Comparison of ENCODE assay signal across 18 cellular contexts in genomic region chr7:130182990-130183389, GRCh38. TPM values are rescaled to one million over a fixed set of nuclear protein-coding genes. Genes with fewer than 3 reads are reported as not detected.
A peak's percentile ranks its signal among the peaks of the same experiment; 100 is the strongest.
DNase-seq lines count a peak whose midpoint lies in the region; ATAC-seq and TF ChIP-seq lines count a peak whose summit lies in the region.
"Had no signal": no experiment of that assay in that cellular context is flagged by ENCODE, and none has a peak within 500 bp of the region (broad histone marks: within the 10 kb centered on the region; RNA-seq: fewer than 3 reads in every experiment).

No MANE protein-coding gene starts in this region.

- intact Hi-C loops in lower lobe of right lung (cut with DNase I) = no loop called here

- no peak overlapping the region for H3K27ac ChIP-seq in lower lobe of right lung
- H3K27ac ChIP-seq: A549, parathyroid adenoma had no signal

- CTCF ChIA-PET in activated CD8-positive, alpha-beta memory T cell treated with anti-CD3 and anti-CD28 coated beads, Interleukin-2, amount 10 ng/mL, durations not matched to agents 7 days and 5 days (lab: Charles Lee) = interaction anchor here (0.5 to 0.8 kb wide), 2 partner anchors 10 to 718 kb away, joined by 3 read pairs; no protein-coding TSS in a partner anchor

- H3K4me3 ChIP-seq in lower lobe of right lung = no peak overlapping the region
- H3K4me3 ChIP-seq: A549, lung had no signal

- peaks cover 61% of the 10 kb centered on the region for H3K36me3 ChIP-seq in lower lobe of right lung

- no peak overlapping the region for H3K4me3 Mint-ChIP-seq in activated CD8-positive, alpha-beta memory T cell treated with anti-CD3 and anti-CD28 coated beads, Interleukin-2, amount 10 ng/mL, durations not matched to agents 7 days and 5 days
- H3K4me3 Mint-ChIP-seq in activated naive CD8-positive, alpha-beta T cell treated with anti-CD3 and anti-CD28 coated beads for 36 hours = no peak overlapping the region

- no peak for TF ChIP-seq CTCF in lower lobe of right lung (IDR thresholded peaks at IDR 0.05)

- H3K9me3 ChIP-seq in lower lobe of right lung = no peaks in the 10 kb centered on the region
- H3K9me3 ChIP-seq: A549 had no signal

- peak overlapping the region; percentile 48 for H3K27ac Mint-ChIP-seq in activated CD8-positive, alpha-beta memory T cell treated with anti-CD3 and anti-CD28 coated beads, Interleukin-2, amount 10 ng/mL, durations not matched to agents 7 days and 5 days
- peak overlapping the region; percentile 20 for H3K27ac Mint-ChIP-seq in activated naive CD8-positive, alpha-beta T cell treated with anti-CD3 and anti-CD28 coated beads for 36 hours

- peaks cover 28% of the 10 kb centered on the region for H3K4me1 Mint-ChIP-seq in activated CD8-positive, alpha-beta memory T cell treated with anti-CD3 and anti-CD28 coated beads, Interleukin-2, amount 10 ng/mL, durations not matched to agents 7 days and 5 days
- H3K4me1 Mint-ChIP-seq in activated naive CD8-positive, alpha-beta T cell treated with anti-CD3 and anti-CD28 coated beads for 36 hours = peaks cover 32% of the 10 kb centered on the region

- H3K36me3 Mint-ChIP-seq in activated CD8-positive, alpha-beta memory T cell treated with anti-CD3 and anti-CD28 coated beads, Interleukin-2, amount 10 ng/mL, durations not matched to agents 7 days and 5 days = peaks cover 57% of the 10 kb centered on the region
- H3K36me3 Mint-ChIP-seq in activated naive CD8-positive, alpha-beta T cell treated with anti-CD3 and anti-CD28 coated beads for 36 hours = peaks cover 33% of the 10 kb centered on the region

- no peaks in the 10 kb centered on the region for H3K4me1 ChIP-seq in lower lobe of right lung
- H3K4me1 ChIP-seq: A549, parathyroid adenoma had no signal

- no peak for DNase-seq in activated CD8-positive, alpha-beta memory T cell treated with anti-CD3 and anti-CD28 coated beads, Interleukin-2, amount 10 ng/mL, durations not matched to agents 7 days and 5 days
- DNase-seq in activated CD8-positive, alpha-beta memory T cell treated with anti-CD3 and anti-CD28 coated beads, Interleukin-2, amount 50 U/mL, for 4 hours = no peak
- no peak for DNase-seq in activated naive CD8-positive, alpha-beta T cell treated with anti-CD3 and anti-CD28 coated beads for 36 hours
- no peak for DNase-seq in lower lobe of right lung
- no peak for DNase-seq in NCI-H226
- DNase-seq in NCI-H187 (lab: John Stamatoyannopoulos, UW) = no peak
- DNase-seq: activated naive CD4-positive, alpha-beta T cell treated with anti-CD3 and anti-CD28 coated beads, Interleukin-2, amount 50 U/mL, for 16 hours; DND-41; NCI-H2081; stimulated activated CD4-positive, alpha-beta T cell treated with anti-CD3 and anti-CD28 coated beads, Interleukin-4, amount 100 ng/mL, for 1 hour had no signal

- ATAC-seq in activated CD8-positive, alpha-beta memory T cell treated with anti-CD3 and anti-CD28 coated beads, Interleukin-2, amount 10 ng/mL, durations not matched to agents 7 days and 5 days = peak; percentile 46
- peak; percentile 75 for ATAC-seq in GM21526 (IDR thresholded peaks at IDR 0.05; ENCODE audit: low FRiP score, unreplicated experiment)
- peak; percentile 58 for ATAC-seq in HG03139 (IDR thresholded peaks at IDR 0.05; ENCODE audit: unreplicated experiment)
- no peak for ATAC-seq in lower lobe of right lung
- ATAC-seq: A549 had no signal

- no peaks in the 10 kb centered on the region for H3K27me3 Mint-ChIP-seq in activated CD8-positive, alpha-beta memory T cell treated with anti-CD3 and anti-CD28 coated beads, Interleukin-2, amount 10 ng/mL, durations not matched to agents 7 days and 5 days
- no peaks in the 10 kb centered on the region for H3K27me3 Mint-ChIP-seq in activated naive CD8-positive, alpha-beta T cell treated with anti-CD3 and anti-CD28 coated beads for 36 hours

- H3K9me3 Mint-ChIP-seq in activated CD8-positive, alpha-beta memory T cell treated with anti-CD3 and anti-CD28 coated beads, Interleukin-2, amount 10 ng/mL, durations not matched to agents 7 days and 5 days (ENCODE audit: low read depth) = no peaks in the 10 kb centered on the region
- H3K9me3 Mint-ChIP-seq in activated naive CD8-positive, alpha-beta T cell treated with anti-CD3 and anti-CD28 coated beads for 36 hours = no peaks in the 10 kb centered on the region

- no peaks in the 10 kb centered on the region for H3K27me3 ChIP-seq in lower lobe of right lung (ENCODE audit: low read depth)

RNA-seq across cellular contexts. Expression of gene TMEM209, which starts 22.2 kb away (rescaled TPM):
- total RNA-seq in activated CD8-positive, alpha-beta memory T cell treated with anti-CD3 and anti-CD28 coated beads, Interleukin-2, amount 10 ng/mL, durations not matched to agents 7 days and 5 days = 10 to 100 TPM; 39.5 to 44.5 TPM
- total RNA-seq in activated naive CD8-positive, alpha-beta T cell treated with anti-CD3 and anti-CD28 coated beads for 36 hours = 10 to 100 TPM; 47.2 to 52.4 TPM
- total RNA-seq in lower lobe of right lung = 21.7 TPM

RNA-seq across cellular contexts. Expression of gene SSMEM1, which starts 24.7 kb away (rescaled TPM):
- not detected for total RNA-seq in activated CD8-positive, alpha-beta memory T cell treated with anti-CD3 and anti-CD28 coated beads, Interleukin-2, amount 10 ng/mL, durations not matched to agents 7 days and 5 days
- total RNA-seq in activated naive CD8-positive, alpha-beta T cell treated with anti-CD3 and anti-CD28 coated beads for 36 hours = not detected
- total RNA-seq in lower lobe of right lung = not detected
- total RNA-seq: dermis microvascular lymphatic vessel endothelial cell, glomerular endothelial cell, lung, temporal lobe had no signal

Comparison
In these comparisons a context has a peak if more than half of its experiments do, and no peak if none do; other contexts are left out.
1. ATAC-seq: peak in activated CD8-positive, alpha-beta memory T cell treated with anti-CD3 and anti-CD28 coated beads, Interleukin-2, amount 10 ng/mL, durations not matched to agents 7 days and 5 days (single experiment), GM21526 (single experiment) and HG03139 (single experiment); none in lower lobe of right lung (0 of 2).